ENCODE assay signal across 24 cellular contexts in the genomic region with DNA sequence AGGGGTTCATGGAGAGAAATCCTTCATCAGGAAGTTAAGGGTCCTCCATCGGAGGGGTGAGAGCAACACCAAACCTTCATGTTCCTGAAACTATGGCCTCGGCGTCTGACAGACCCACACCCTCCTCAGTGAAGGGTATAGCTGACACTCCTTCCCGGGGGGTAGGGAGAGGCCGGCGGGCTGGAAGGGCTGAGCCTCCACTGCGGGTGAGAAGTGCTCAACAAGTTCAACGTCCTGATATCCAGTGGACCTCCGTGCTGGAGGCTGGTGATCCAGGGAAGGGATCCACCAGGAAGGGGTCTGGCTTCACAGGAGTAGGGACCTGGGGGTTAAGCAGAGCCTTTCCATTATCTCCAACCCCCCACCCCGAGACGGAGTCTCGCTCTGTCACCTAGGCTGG. TPM values are rescaled to one million over a fixed set of nuclear protein-coding genes. Genes with fewer than 3 reads are reported as not detected.
DNase-seq lines count a peak whose midpoint lies in the region; ATAC-seq and TF ChIP-seq lines count a peak whose summit lies in the region.
"Had no signal": no experiment of that assay in that cellular context is flagged by ENCODE, and none has a peak within 500 bp of the region (broad histone marks: within the 10 kb centered on the region; RNA-seq: fewer than 3 reads in every experiment).

No MANE protein-coding gene starts in this region.

- H2AFZ ChIP-seq in fibroblast of lung (ENCODE audit: low read length): no peak overlapping the region
- H2AFZ ChIP-seq: GM23338 had no signal

- H3K9me3 Mint-ChIP-seq in CD14-positive monocyte: no peaks in the 10 kb centered on the region
- H3K9me3 Mint-ChIP-seq: CD4-positive, CD25-positive, alpha-beta regulatory T cell; GM23338; IgD-negative memory B cell had no signal

- H3K27me3 Mint-ChIP-seq in CD14-positive monocyte (ENCODE audit: low read depth in 3 of 3): peaks cover 0 to 1% (median 0%) of the 10 kb centered on the region in 3 donors
- H3K27me3 Mint-ChIP-seq: B cell; CD4-positive, CD25-positive, alpha-beta regulatory T cell; IgD-negative memory B cell had no signal

- ATAC-seq in left cardiac atrium: no peak
- no peak for ATAC-seq in left ventricle myocardium superior
- ATAC-seq in psoas muscle: no peak
- no peak for ATAC-seq in GM21576 (IDR thresholded peaks at IDR 0.05; ENCODE audit: unreplicated experiment)
- no peak for ATAC-seq in GM21360 (IDR thresholded peaks at IDR 0.05; ENCODE audit: unreplicated experiment)
- ATAC-seq: GM23338 had no signal

- intact Hi-C loops in left cardiac atrium (cut with DNase I) (no loop called here), left ventricle myocardium superior (cut with micrococcal nuclease) (no loop called here), psoas muscle (cut with DNase I) (loop anchor here in 1 of 2 donors (5.0 kb wide), 1 partner anchor 597 kb away; the partner anchor contains the start of gene ART5), CD14-positive monocyte (cut with micrococcal nuclease) (no loop called here)

- H3K27me3 ChIP-seq in fibroblast of lung (ENCODE audit: control insufficient read depth, insufficient read depth, low read length) (no peaks in the 10 kb centered on the region), psoas muscle (ENCODE audit: insufficient read depth in 3 of 3, low read length in 2 of 3) (no peaks in the 10 kb centered on the region)
- H3K27me3 ChIP-seq: Peyer's patch had no signal

- H3K9ac ChIP-seq in fibroblast of lung (ENCODE audit: insufficient read depth, low read length): no peak overlapping the region

- H3K9me3 ChIP-seq in fibroblast of lung (ENCODE audit: control insufficient read depth, insufficient read depth, low read depth, low read length) (no peaks in the 10 kb centered on the region), psoas muscle (no peaks in the 10 kb centered on the region)
- H3K9me3 ChIP-seq: Peyer's patch had no signal

- no peaks in the 10 kb centered on the region for H4K20me1 ChIP-seq in fibroblast of lung (ENCODE audit: control insufficient read depth, extremely low read depth, insufficient read depth, low read length)

- WGBS in psoas muscle, 3 donors: 93 to 97% (median 96%) methylated on average over 12 of the region's 12 CpGs

- H3K27ac ChIP-seq in fibroblast of lung (ENCODE audit: insufficient read depth, low read length) (peak overlapping the region; percentile 27), psoas muscle (peak overlapping the region; percentile 96)
- H3K27ac ChIP-seq: Peyer's patch had no signal

- no peak overlapping the region for H3K4me3 Mint-ChIP-seq in CD14-positive monocyte
- H3K4me3 Mint-ChIP-seq: B cell; CD4-positive, CD25-positive, alpha-beta regulatory T cell; GM23338; IgD-negative memory B cell had no signal

- no peak overlapping the region for H3K4me3 ChIP-seq in fibroblast of lung (replicated peaks in 1 of 4; ENCODE audit: control extremely low read depth in 1 of 4, insufficient read depth in 1 of 4, low read depth in 3 of 4, low read length in 4 of 4)
- H3K4me3 ChIP-seq in psoas muscle: no peak overlapping the region
- H3K4me3 ChIP-seq: GM23338, Peyer's patch had no signal

- H3K27ac Mint-ChIP-seq in CD14-positive monocyte: peak overlapping the region in 1 of 7 donors; percentile 7
- H3K27ac Mint-ChIP-seq: B cell, GM23338 had no signal

- TF ChIP-seq CTCF in fibroblast of lung (conservative IDR thresholded peaks at IDR 0.05 in 1 of 2, IDR thresholded peaks at IDR 0.05 in 1 of 2; ENCODE audit: low read depth in 1 of 2, low read length in 2 of 2): no peak
- no peak for TF ChIP-seq CTCF in psoas muscle (IDR thresholded peaks at IDR 0.05)
- no peak for TF ChIP-seq CTCF in CD14-positive monocyte (IDR thresholded peaks at IDR 0.05)

- H3K4me1 Mint-ChIP-seq in CD14-positive monocyte: peaks cover 7% of the 10 kb centered on the region

- H3K36me3 Mint-ChIP-seq in CD14-positive monocyte: peaks cover 62 to 79% of the 10 kb centered on the region in 2 donors
- H3K36me3 Mint-ChIP-seq: IgD-negative memory B cell had no signal

- H3K4me2 ChIP-seq in fibroblast of lung (ENCODE audit: extremely low read depth, insufficient read depth, low read length): no peak overlapping the region
- H3K4me2 ChIP-seq: GM23338 had no signal

- H3K79me2 ChIP-seq in fibroblast of lung (ENCODE audit: control insufficient read depth, insufficient read depth, low read length): peaks cover 75% of the 10 kb centered on the region

- H3K36me3 ChIP-seq in fibroblast of lung (ENCODE audit: control insufficient read depth, insufficient read depth, low read length): peaks cover 27% of the 10 kb centered on the region
- peaks cover 3 to 19% of the 10 kb centered on the region in 2 donors for H3K36me3 ChIP-seq in psoas muscle (ENCODE audit: insufficient read depth in 1 of 2, low read depth in 1 of 2)

- peak; percentile 0 for DNase-seq in left cardiac atrium
- no peak for DNase-seq in left ventricle myocardium superior
- no peak for DNase-seq in fibroblast of lung (ENCODE audit: low read depth in 2 of 2)
- no peak for DNase-seq in psoas muscle
- no peak for DNase-seq in NCI-H128 (lab: John Stamatoyannopoulos, UW; ENCODE audit: unreplicated experiment)
- no peak for DNase-seq in CD14-positive monocyte (ENCODE audit: low spot score)
- DNase-seq: CD4-positive, CD25-positive, alpha-beta regulatory T cell; COR-L47; DMS153; GF-D8; HCEC 1CT; Kasumi-1; MM.1S; NCI-H1092; NCI-H2081 treated with DMSO at 0.1 percent for 48 hours; NCI-H748 treated with DMSO at 0.1 percent for 48 hours; NK-92 treated with Interleukin-12 subunit alpha and Interleukin-12 subunit beta, amount 100 ng/mL, for 24 hours; Peyer's patch; SHP77 had no signal

- H3K4me1 ChIP-seq in fibroblast of lung (ENCODE audit: control insufficient read depth, extremely low read depth, insufficient read depth, low read length) (peaks cover 17% of the 10 kb centered on the region), psoas muscle (peaks cover 74% of the 10 kb centered on the region)

RNA-seq across cellular contexts. Expression of gene CARS1, which starts 12.3 kb away (rescaled TPM):
- total RNA-seq in left cardiac atrium (10 to 100 TPM; 16.8 to 28.7 TPM), left ventricle myocardium superior (12.4 TPM), fibroblast of lung (102 and 149 TPM in 2 replicates), psoas muscle (10 to 100 TPM; 24.2 to 65.8 (median 40.2) TPM)
- polyA plus RNA-seq in fibroblast of lung (64.5 and 67.5 TPM in 2 replicates), psoas muscle (10 to 100 TPM; 37.8 to 78.6 (median 77.9) TPM), CD14-positive monocyte (10 to 100 TPM; 30.9 to 35.7 TPM)
- polyA plus RNA-seq in fibroblast of lung (2012): 56.4 and 91.9 TPM in 2 replicates
- 27.9 and 30.8 TPM in 2 replicates for polyA minus RNA-seq in fibroblast of lung (ENCODE audit: low replicate concordance)

RNA-seq across cellular contexts. Expression of gene NAP1L4, which starts 52.8 kb away (rescaled TPM):
- total RNA-seq in left cardiac atrium (100 to 1,000 TPM; 125 to 144 TPM), left ventricle myocardium superior (173 TPM), fibroblast of lung (104 and 113 TPM in 2 replicates), psoas muscle (100 to 1,000 TPM; 143 to 153 (median 147) TPM)
- polyA plus RNA-seq in fibroblast of lung (79.5 and 95.9 TPM in 2 replicates), psoas muscle (100 to 1,000 TPM; 121 to 140 (median 139) TPM), CD14-positive monocyte (10 to 100 TPM; 42.1 to 44.9 TPM)
- 85.1 and 98.2 TPM in 2 replicates for polyA plus RNA-seq in fibroblast of lung (2012)
- polyA minus RNA-seq in fibroblast of lung (ENCODE audit: low replicate concordance): 56.5 and 75.5 TPM in 2 replicates
